In the genomic region with DNA sequence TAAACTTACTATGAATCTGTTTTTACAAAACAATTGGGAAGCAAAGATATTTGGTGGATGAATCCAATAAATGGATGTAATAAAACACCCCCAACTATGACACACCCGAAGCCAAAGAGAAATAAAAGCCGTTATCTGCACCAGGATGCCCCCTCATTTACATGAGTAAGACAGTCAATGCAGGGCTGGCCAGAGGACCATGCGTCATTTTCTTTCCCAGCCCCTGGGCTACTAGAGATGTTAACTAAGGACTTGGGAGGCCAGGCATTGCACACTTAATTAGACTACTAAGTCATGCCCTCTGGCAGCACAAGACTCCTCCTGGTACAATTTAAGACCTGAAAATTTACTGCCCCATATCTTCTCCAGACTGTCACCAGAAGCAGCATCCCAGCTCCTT, we compare ENCODE assay signal across 11 cellular contexts. TPM values are rescaled to one million over a fixed set of nuclear protein-coding genes. Genes with fewer than 3 reads are reported as not detected.
DNase-seq lines count a peak whose midpoint lies in the region; ATAC-seq, FAIRE-seq and TF ChIP-seq lines count a peak whose summit lies in the region.
"Had no signal": no experiment of that assay in that cellular context is flagged by ENCODE, and none has a peak within 500 bp of the region (broad histone marks: within the 10 kb centered on the region; RNA-seq: fewer than 3 reads in every experiment).

No MANE protein-coding gene starts in this region.

- FAIRE-seq in keratinocyte (lab: Jason Lieb, UNC) = no peak
- FAIRE-seq in small intestine (lab: Jason Lieb, UNC) = no peak
- FAIRE-seq: G401.6 had no signal

- no peaks in the 10 kb centered on the region for H3K27me3 Mint-ChIP-seq in activated naive CD8-positive, alpha-beta T cell treated with anti-CD3 and anti-CD28 coated beads, Interleukin-2, amount 10 ng/mL, durations not matched to agents 7 days and 5 days

- H3K4me1 Mint-ChIP-seq in activated naive CD8-positive, alpha-beta T cell treated with anti-CD3 and anti-CD28 coated beads, Interleukin-2, amount 10 ng/mL, durations not matched to agents 7 days and 5 days = peaks cover 48% of the 10 kb centered on the region

- H3K4me2 ChIP-seq in keratinocyte (ENCODE audit: control insufficient read depth, extremely low read depth, insufficient read depth, low read depth, low read length) = peak overlapping the region; percentile 3

- DNase-seq in AG08395 (ENCODE audit: low spot score) = peak; percentile 60
- peak; percentile 94 for DNase-seq in ELR (ENCODE audit: low read depth)
- no peak for DNase-seq in activated naive CD8-positive, alpha-beta T cell treated with anti-CD3 and anti-CD28 coated beads, Interleukin-2, amount 10 ng/mL, durations not matched to agents 7 days and 5 days
- no peak for DNase-seq in keratinocyte (ENCODE audit: low read depth, low spot score)
- DNase-seq in small intestine = no peak
- no peak for DNase-seq in cerebellar cortex (ENCODE audit: low spot score)
- DNase-seq: body of pancreas, NCI-H524 treated with DMSO at 0.1 percent for 48 hours had no signal

- H3K27ac ChIP-seq in keratinocyte (ENCODE audit: control insufficient read depth, insufficient read depth, low read length) (no peak overlapping the region), small intestine (ENCODE audit: low read depth in 1 of 2, low read length in 1 of 2) (no peak overlapping the region)
- H3K27ac ChIP-seq: body of pancreas had no signal

- dilution Hi-C loops in keratinocyte (cut with MboI; ENCODE audit: extremely low pct_ligation_motif_present, low sequenced_read_pairs) = no loop called here

- H3K9ac ChIP-seq in keratinocyte (ENCODE audit: control insufficient read depth, extremely low read depth, insufficient read depth, low read length) = no peak overlapping the region

- H3K27me3 ChIP-seq in keratinocyte (ENCODE audit: control insufficient read depth, extremely low read depth, insufficient read depth, low read length) (no peaks in the 10 kb centered on the region), small intestine (ENCODE audit: control insufficient read depth in 2 of 2, insufficient read depth in 2 of 2, low read length in 2 of 2) (no peaks in the 10 kb centered on the region)
- H3K27me3 ChIP-seq: body of pancreas had no signal

- H3K27ac Mint-ChIP-seq in activated naive CD8-positive, alpha-beta T cell treated with anti-CD3 and anti-CD28 coated beads, Interleukin-2, amount 10 ng/mL, durations not matched to agents 7 days and 5 days = no peak overlapping the region

- H3K9me3 ChIP-seq in keratinocyte (ENCODE audit: control insufficient read depth, low read depth, low read length) = no peaks in the 10 kb centered on the region
- no peaks in the 10 kb centered on the region for H3K9me3 ChIP-seq in small intestine (ENCODE audit: control insufficient read depth, low read depth)
- H3K9me3 ChIP-seq: body of pancreas had no signal

- peaks cover 7% of the 10 kb centered on the region for H4K20me1 ChIP-seq in keratinocyte (ENCODE audit: control insufficient read depth, extremely low read depth, insufficient read depth, low read length)

- no peak overlapping the region for H2AFZ ChIP-seq in keratinocyte (ENCODE audit: control insufficient read depth, low read length)

- 52 to 61% (median 58%) methylated on average over 3 of the region's 3 CpGs for WGBS in small intestine, 3 donors

- no peak for ATAC-seq in activated naive CD8-positive, alpha-beta T cell treated with anti-CD3 and anti-CD28 coated beads, Interleukin-2, amount 10 ng/mL, durations not matched to agents 7 days and 5 days (ENCODE audit: low read depth)
- no peak for ATAC-seq in GM18870 (IDR thresholded peaks at IDR 0.05; ENCODE audit: unreplicated experiment)
- ATAC-seq in activated CD4-positive, CD25-positive, alpha-beta regulatory T cell treated with anti-CD3 and anti-CD28 coated beads, Interleukin-2, amount 50 U/mL, for 24 hours = no peak
- ATAC-seq: body of pancreas had no signal

- no peaks in the 10 kb centered on the region for H3K9me3 Mint-ChIP-seq in activated naive CD8-positive, alpha-beta T cell treated with anti-CD3 and anti-CD28 coated beads, Interleukin-2, amount 10 ng/mL, durations not matched to agents 7 days and 5 days

- POLR2A ChIA-PET in activated naive CD8-positive, alpha-beta T cell treated with anti-CD3 and anti-CD28 coated beads, Interleukin-2, amount 10 ng/mL, durations not matched to agents 7 days and 5 days (lab: Charles Lee) = no interaction called here

- peak overlapping the region; percentile 8 for H3K4me3 Mint-ChIP-seq in activated naive CD8-positive, alpha-beta T cell treated with anti-CD3 and anti-CD28 coated beads, Interleukin-2, amount 10 ng/mL, durations not matched to agents 7 days and 5 days

- no peak for TF ChIP-seq CTCF in keratinocyte (optimal IDR thresholded peaks at IDR 0.05 in 1 of 3, IDR thresholded peaks at IDR 0.05 in 1 of 3, conservative IDR thresholded peaks at IDR 0.05 in 1 of 3; ENCODE audit: extremely low read depth in 1 of 3, insufficient read depth in 2 of 3, low read length in 3 of 3)

- H3K4me3 ChIP-seq in keratinocyte (ENCODE audit: control insufficient read depth in 2 of 3, extremely low read depth in 1 of 3, insufficient read depth in 2 of 3, low read depth in 1 of 3, low read length in 3 of 3) (no peak overlapping the region), small intestine (ENCODE audit: low read depth in 1 of 2, low read length in 2 of 2) (no peak overlapping the region)
- H3K4me3 ChIP-seq: body of pancreas had no signal

- peaks cover 41% of the 10 kb centered on the region for H3K79me2 ChIP-seq in keratinocyte (ENCODE audit: control insufficient read depth, insufficient read depth, low read length)

- H3K36me3 ChIP-seq in keratinocyte (ENCODE audit: control insufficient read depth in 2 of 2, extremely low read depth in 1 of 2, insufficient read depth in 2 of 2, low read length in 2 of 2) = peaks cover 14 to 35% of the 10 kb centered on the region in 2 experiments
- H3K36me3 ChIP-seq in small intestine (ENCODE audit: control insufficient read depth in 2 of 2, insufficient read depth in 2 of 2, low read length in 2 of 2) = peaks cover 0 to 30% of the 10 kb centered on the region in 2 donors

- peaks cover 22% of the 10 kb centered on the region for H3K36me3 Mint-ChIP-seq in activated naive CD8-positive, alpha-beta T cell treated with anti-CD3 and anti-CD28 coated beads, Interleukin-2, amount 10 ng/mL, durations not matched to agents 7 days and 5 days

- no peaks in the 10 kb centered on the region for H3K9me1 ChIP-seq in keratinocyte (ENCODE audit: control insufficient read depth, extremely low read depth, insufficient read depth, low read length)

- H3K4me1 ChIP-seq in keratinocyte (ENCODE audit: control insufficient read depth, extremely low read depth, insufficient read depth, low read length) (peaks cover 35% of the 10 kb centered on the region), small intestine (ENCODE audit: control insufficient read depth in 2 of 2, insufficient read depth in 1 of 2, low read depth in 1 of 2, low read length in 1 of 2) (peaks cover 9 to 18% of the 10 kb centered on the region in 2 donors)

RNA-seq across cellular contexts. Expression of a gene that starts 3.2 kb away (rescaled TPM):
- 10 to 100 TPM; 83.9 to 84.7 TPM for total RNA-seq in activated naive CD8-positive, alpha-beta T cell treated with anti-CD3 and anti-CD28 coated beads, Interleukin-2, amount 10 ng/mL, durations not matched to agents 7 days and 5 days
- polyA plus RNA-seq in keratinocyte (30.8 to 48.6 TPM (median 47.5 TPM) in 3 replicates), small intestine (10 to 100 TPM; 48.1 to 53.0 (median 51.3) TPM)
- polyA plus RNA-seq in keratinocyte (2011; ENCODE audit: low read depth) = 23.4 TPM
- polyA plus RNA-seq in keratinocyte (2011; cell fraction: cytosol; rRNA removed) = 19.1 and 24.5 TPM in 2 replicates
- 74.9 and 89.3 TPM in 2 replicates for polyA plus RNA-seq in keratinocyte (2011; cell fraction: nucleus; rRNA removed)
- polyA plus RNA-seq in keratinocyte (2012; ENCODE audit: low replicate concordance) = 34.0 and 34.2 TPM in 2 replicates
- 39.6 to 72.0 TPM (median 40.1 TPM) in 3 replicates for polyA minus RNA-seq in keratinocyte
- 21.1 TPM for polyA minus RNA-seq in keratinocyte (2011; cell fraction: cytosol; rRNA and poly(A)+ RNA removed)
- 31.9 and 52.5 TPM in 2 replicates for polyA minus RNA-seq in keratinocyte (2011; cell fraction: nucleus; rRNA and poly(A)+ RNA removed)

RNA-seq across cellular contexts. Expression of a gene that starts 18.0 kb away (rescaled TPM):
- total RNA-seq in activated naive CD8-positive, alpha-beta T cell treated with anti-CD3 and anti-CD28 coated beads, Interleukin-2, amount 10 ng/mL, durations not matched to agents 7 days and 5 days = not detected
- polyA plus RNA-seq in keratinocyte (not detected in 3 replicates), small intestine (100 to 1,000 TPM in 2 of 3 donors, 10 to 100 TPM in 1; 89.2 to 264 (median 136) TPM)
- polyA plus RNA-seq in keratinocyte (2011; ENCODE audit: low read depth) = not detected
- not detected in 2 replicates for polyA plus RNA-seq in keratinocyte (2011; cell fraction: cytosol; rRNA removed)
- polyA plus RNA-seq in keratinocyte (2011; cell fraction: nucleus; rRNA removed) = not detected in 2 replicates
- polyA plus RNA-seq in keratinocyte (2012; ENCODE audit: low replicate concordance) = not detected in 2 replicates
- polyA minus RNA-seq in keratinocyte = not detected in 3 replicates
- not detected for polyA minus RNA-seq in keratinocyte (2011; cell fraction: cytosol; rRNA and poly(A)+ RNA removed)
- polyA minus RNA-seq in keratinocyte (2011; cell fraction: nucleus; rRNA and poly(A)+ RNA removed) = not detected in 2 replicates
- total RNA-seq: body of pancreas had no signal

RNA-seq across cellular contexts. Expression of a gene that starts 39.1 kb away (rescaled TPM):
- not detected for total RNA-seq in activated naive CD8-positive, alpha-beta T cell treated with anti-CD3 and anti-CD28 coated beads, Interleukin-2, amount 10 ng/mL, durations not matched to agents 7 days and 5 days
- 0.05 TPM in 1 of 3 replicates, not detected in the others for polyA plus RNA-seq in keratinocyte
- not detected for polyA plus RNA-seq in keratinocyte (2011; ENCODE audit: low read depth)
- polyA plus RNA-seq in keratinocyte (2011; cell fraction: cytosol; rRNA removed) = not detected in 2 replicates
- polyA plus RNA-seq in keratinocyte (2011; cell fraction: nucleus; rRNA removed) = not detected in 2 replicates
- polyA plus RNA-seq in keratinocyte (2012; ENCODE audit: low replicate concordance) = not detected in 2 replicates
- polyA minus RNA-seq in keratinocyte = not detected in 3 replicates
- polyA minus RNA-seq in keratinocyte (2011; cell fraction: cytosol; rRNA and poly(A)+ RNA removed) = not detected
- polyA minus RNA-seq in keratinocyte (2011; cell fraction: nucleus; rRNA and poly(A)+ RNA removed) = not detected in 2 replicates
- 1 to 10 TPM in 1 of 3 donors, under 1 TPM in 2; 0.54 to 1.0 (median 0.89) TPM for polyA plus RNA-seq in small intestine
- total RNA-seq: body of pancreas had no signal

Comparison
In these comparisons a context has a peak if more than half of its experiments do, and no peak if none do; other contexts are left out.
1. DNase-seq: peak in AG08395 (single experiment) and ELR (single experiment); none in activated naive CD8-positive, alpha-beta T cell treated with anti-CD3 and anti-CD28 coated beads, Interleukin-2, amount 10 ng/mL, durations not matched to agents 7 days and 5 days (single experiment), keratinocyte (single experiment), small intestine (single experiment) and cerebellar cortex (single experiment).
2. RNA of a gene that starts 18.0 kb away (polyA plus RNA-seq): 89.2 to 264 TPM in small intestine; not detected in keratinocyte; every median in the first group is over 10 times any median in the second.